ENCODE assay signal across 1 cellular context in genomic region chr14:37147310-37147875, GRCh38.
TF ChIP-seq lines count a peak whose summit lies in the region.

No MANE protein-coding gene starts in this region.

TF ChIP-seq in HepG2, 621 proteins besides CTCF, POLR2A, EP300 and RAD21 (continued from another document):
- TF ChIP-seq ZFYVE20 (CRISPR knock-in tag; IDR thresholded peaks at IDR 0.05; ENCODE audit: borderline replicate concordance, low read depth) (no peak), ZNF652 (CRISPR knock-in tag; IDR thresholded peaks at IDR 0.05; ENCODE audit: borderline replicate concordance, low read depth) (no peak)
